ENCODE assay signal across 34 cellular contexts in genomic region chr3:70138606-70139005, GRCh38.
"Had no signal": no experiment of that assay in that cellular context is flagged by ENCODE, and none has a peak within 500 bp of the region (broad histone marks: within the 10 kb centered on the region; RNA-seq: fewer than 3 reads in every experiment).

No MANE protein-coding gene starts in this region.

- H3K4me1 ChIP-seq: ascending aorta, body of pancreas, breast epithelium, Peyer's patch had no signal

- H3K4me3 ChIP-seq: ascending aorta, body of pancreas, breast epithelium, Peyer's patch had no signal

- H3K36me3 ChIP-seq: ascending aorta, breast epithelium, Peyer's patch, WERI-Rb-1 had no signal

- H3K4me1 Mint-ChIP-seq: activated CD4-positive, alpha-beta memory T cell treated with anti-CD3 and anti-CD28 coated beads, Interleukin-2, amount 10 ng/mL, durations not matched to agents 7 days and 5 days; activated naive CD4-positive, alpha-beta T cell treated with anti-CD3 and anti-CD28 coated beads, Interleukin-2, amount 50 U/mL, for 24 hours; activated naive CD8-positive, alpha-beta T cell treated with anti-CD3 and anti-CD28 coated beads, Interleukin-2, amount 10 ng/mL, durations not matched to agents 7 days and 5 days had no signal

- ATAC-seq: body of pancreas had no signal

- H3K27me3 ChIP-seq: ascending aorta, body of pancreas, breast epithelium, Peyer's patch had no signal

- H3K27ac Mint-ChIP-seq: activated CD4-positive, alpha-beta memory T cell treated with anti-CD3 and anti-CD28 coated beads, Interleukin-2, amount 10 ng/mL, durations not matched to agents 7 days and 5 days; activated naive CD4-positive, alpha-beta T cell treated with anti-CD3 and anti-CD28 coated beads, Interleukin-2, amount 50 U/mL, for 24 hours; activated naive CD8-positive, alpha-beta T cell treated with anti-CD3 and anti-CD28 coated beads, Interleukin-2, amount 10 ng/mL, durations not matched to agents 7 days and 5 days; activated T-cell treated with anti-CD3 and anti-CD28 coated beads, Interleukin-2, amount 50 U/mL, for 24 hours; activated T-helper 2 cell treated with anti-CD3 and anti-CD28 coated beads, Interferon-gamma antibody, Interleukin-2, Interleukin-4, amounts not matched to agents 10 μg/mL and 5 μg/mL and 100 μg/mL, durations not matched to agents 14 hours and 24 hours and 36 hours had no signal

- H3K27me3 Mint-ChIP-seq: activated CD4-positive, alpha-beta memory T cell treated with anti-CD3 and anti-CD28 coated beads, Interleukin-2, amount 10 ng/mL, durations not matched to agents 7 days and 5 days had no signal

- H3K36me3 Mint-ChIP-seq: activated naive CD4-positive, alpha-beta T cell treated with anti-CD3 and anti-CD28 coated beads, Interleukin-2, amount 50 U/mL, for 24 hours; activated naive CD8-positive, alpha-beta T cell treated with anti-CD3 and anti-CD28 coated beads, Interleukin-2, amount 10 ng/mL, durations not matched to agents 7 days and 5 days had no signal

- H3K9me3 ChIP-seq: ascending aorta, body of pancreas, breast epithelium, Peyer's patch had no signal

- H3K27ac ChIP-seq: ascending aorta, body of pancreas, breast epithelium, Peyer's patch, WERI-Rb-1 had no signal

- H3K9me3 Mint-ChIP-seq: activated CD4-positive, alpha-beta memory T cell treated with anti-CD3 and anti-CD28 coated beads, Interleukin-2, amount 10 ng/mL, durations not matched to agents 7 days and 5 days; activated naive CD4-positive, alpha-beta T cell treated with anti-CD3 and anti-CD28 coated beads, Interleukin-2, amount 50 U/mL, for 24 hours; activated naive CD8-positive, alpha-beta T cell treated with anti-CD3 and anti-CD28 coated beads, Interleukin-2, amount 10 ng/mL, durations not matched to agents 7 days and 5 days; activated T-helper 2 cell treated with anti-CD3 and anti-CD28 coated beads, Interferon-gamma antibody, Interleukin-2, Interleukin-4, amounts not matched to agents 10 μg/mL and 5 μg/mL and 100 μg/mL, durations not matched to agents 14 hours and 24 hours and 36 hours had no signal

- DNase-seq: activated CD4-positive, alpha-beta memory T cell treated with anti-CD3 and anti-CD28 coated beads, Interleukin-2, amount 10 ng/mL, durations not matched to agents 7 days and 5 days; activated CD4-positive, alpha-beta T cell treated with anti-CD3 and anti-CD28 coated beads for 1 hour; activated CD4-positive, alpha-beta T cell treated with anti-CD3 and anti-CD28 coated beads for 48 hours; activated CD4-positive, CD25-positive, alpha-beta regulatory T cell; activated gamma-delta T cell; activated naive CD4-positive, alpha-beta T cell treated with Interleukin-2 at 50 U/mL for 16 hours; activated naive CD8-positive, alpha-beta T cell treated with anti-CD3 and anti-CD28 coated beads, Interleukin-2, amount 10 ng/mL, durations not matched to agents 7 days and 5 days; activated T-cell treated with anti-CD3 and anti-CD28 coated beads, Interleukin-2, amount 50 U/mL, for 24 hours; amygdala; body of pancreas; central memory CD4-positive, alpha-beta T cell; Karpas-422; KBM-7; NCI-H1105; NCI-H1417 treated with DMSO at 0.1 percent for 48 hours; NCI-H187 treated with DMSO at 0.1 percent for 48 hours; NCI-H2081; NCI-H2171 treated with DMSO at 0.1 percent for 48 hours; NCI-H2227 treated with DMSO at 0.1 percent for 48 hours; NCI-H446; NCI-H510A treated with DMSO at 0.1 percent for 48 hours; NCI-H526 treated with DMSO at 0.1 percent for 48 hours; NCI-H774; Peyer's patch; Right ventricle myocardium superior; SW 1271; T-helper 1 cell; T-helper 2 cell; T1000; WERI-Rb-1 had no signal

- H3K4me3 Mint-ChIP-seq: activated CD4-positive, alpha-beta memory T cell treated with anti-CD3 and anti-CD28 coated beads, Interleukin-2, amount 10 ng/mL, durations not matched to agents 7 days and 5 days; activated naive CD4-positive, alpha-beta T cell treated with anti-CD3 and anti-CD28 coated beads, Interleukin-2, amount 50 U/mL, for 24 hours; activated naive CD8-positive, alpha-beta T cell treated with anti-CD3 and anti-CD28 coated beads, Interleukin-2, amount 10 ng/mL, durations not matched to agents 7 days and 5 days; activated T-cell treated with anti-CD3 and anti-CD28 coated beads, Interleukin-2, amount 50 U/mL, for 24 hours had no signal
